In genomic region chr18:29823671-29824070, GRCh38 we compare ENCODE assay signal across 24 cellular contexts.
"Had no signal": no experiment of that assay in that cellular context is flagged by ENCODE, and none has a peak within 500 bp of the region (broad histone marks: within the 10 kb centered on the region; RNA-seq: fewer than 3 reads in every experiment).

No MANE protein-coding gene starts in this region.

- H3K27ac ChIP-seq: adrenal gland, Peyer's patch, RWPE1 had no signal

- H3K9me3 ChIP-seq: adrenal gland, Peyer's patch had no signal

- H3K27me3 ChIP-seq: adrenal gland, Peyer's patch had no signal

- DNase-seq: activated CD4-positive, alpha-beta T cell treated with anti-CD3 and anti-CD28 coated beads for 4 hours; activated CD8-positive, alpha-beta memory T cell treated with anti-CD3 and anti-CD28 coated beads, Interleukin-2, amount 50 U/mL, for 4 hours; activated CD8-positive, alpha-beta T cell treated with anti-CD3 and anti-CD28 coated beads for 36 hours; activated naive CD4-positive, alpha-beta T cell treated with anti-CD3 and anti-CD28 coated beads, Interleukin-2, amount 50 U/mL, for 16 hours; activated naive CD8-positive, alpha-beta T cell treated with anti-CD3 and anti-CD28 coated beads, Interleukin-2, amount 10 ng/mL, durations not matched to agents 7 days and 5 days; activated T-cell treated with anti-CD3 and anti-CD28 coated beads, Interleukin-2, amount 50 U/mL, for 72 hours; adrenal gland; anterior cingulate cortex; central memory CD4-positive, alpha-beta T cell; Kasumi-1; NCI-H1092; NCI-H1417; NCI-H1694; NCI-H2029; NCI-H2107; NCI-H345; NCI-H510A treated with DMSO at 0.1 percent for 48 hours; NCI-H69; NK-92 treated with Interleukin-12 subunit alpha and Interleukin-12 subunit beta, amount 100 ng/mL, for 24 hours; OCI-M1; Peyer's patch; SHP77 had no signal

- H3K36me3 ChIP-seq: adrenal gland, Peyer's patch had no signal

- H3K4me1 ChIP-seq: adrenal gland, Peyer's patch had no signal

- ATAC-seq: activated CD4-positive, CD25-positive, alpha-beta regulatory T cell treated with anti-CD3 and anti-CD28 coated beads, Interleukin-2, amount 50 U/mL, for 24 hours; activated CD8-positive, alpha-beta T cell treated with anti-CD3 and anti-CD28 coated beads for 36 hours; activated T-cell treated with anti-CD3 and anti-CD28 coated beads, Interleukin-2, amount 50 U/mL, for 72 hours had no signal

- H3K4me3 ChIP-seq: adrenal gland, Peyer's patch had no signal
